9 cellular contexts compared by ENCODE assay signal in genomic region chr10:89369142-89370105, GRCh38. TPM values are rescaled to one million over a fixed set of nuclear protein-coding genes. Genes with fewer than 3 reads are reported as not detected.
DNase-seq lines count a peak whose midpoint lies in the region; ATAC-seq and TF ChIP-seq lines count a peak whose summit lies in the region.
"Had no signal": no experiment of that assay in that cellular context is flagged by ENCODE, and none has a peak within 500 bp of the region (broad histone marks: within the 10 kb centered on the region; RNA-seq: fewer than 3 reads in every experiment).

No MANE protein-coding gene starts in this region.

- H3K27ac Mint-ChIP-seq in activated CD8-positive, alpha-beta T cell treated with anti-CD3 and anti-CD28 coated beads, Interleukin-2, amount 10 ng/mL, durations not matched to agents 7 days and 5 days: no peak overlapping the region

- H3K4me3 ChIP-seq in BJ (ENCODE audit: low read depth, low read length): no peak overlapping the region
- no peak overlapping the region for H3K4me3 ChIP-seq in H7 (ENCODE audit: insufficient read depth, low read depth, low read length)

- peaks cover 13% of the 10 kb centered on the region for H3K27me3 Mint-ChIP-seq in activated CD8-positive, alpha-beta T cell treated with anti-CD3 and anti-CD28 coated beads, Interleukin-2, amount 10 ng/mL, durations not matched to agents 7 days and 5 days (ENCODE audit: low read depth)

- no peak for ATAC-seq in activated CD8-positive, alpha-beta T cell treated with anti-CD3 and anti-CD28 coated beads, Interleukin-2, amount 10 ng/mL, durations not matched to agents 7 days and 5 days
- ATAC-seq in HG02623 (IDR thresholded peaks at IDR 0.05; ENCODE audit: unreplicated experiment) (no peak), GM19452 (IDR thresholded peaks at IDR 0.05; ENCODE audit: unreplicated experiment) (no peak)

- POLR2A ChIA-PET in BJ (lab: Charles Lee): interaction anchor here (0.6 kb wide), 2 partner anchors 41 to 549 kb away, joined by 3 read pairs; no protein-coding TSS in a partner anchor
- POLR2A ChIA-PET in activated CD8-positive, alpha-beta T cell treated with anti-CD3 and anti-CD28 coated beads, Interleukin-2, amount 10 ng/mL, durations not matched to agents 7 days and 5 days (lab: Charles Lee): interaction anchor here (1.2 to 2.9 kb wide), 2 partner anchors 37 to 45 kb away, joined by 5 to 7 read pairs; partner anchors contain the start of gene IFIT5

- peak; percentile 58 for TF ChIP-seq CTCF in BJ (IDR thresholded peaks at IDR 0.05; ENCODE audit: insufficient read depth, low read depth, low read length)

- no peak overlapping the region for H3K4me3 Mint-ChIP-seq in activated CD8-positive, alpha-beta T cell treated with anti-CD3 and anti-CD28 coated beads, Interleukin-2, amount 10 ng/mL, durations not matched to agents 7 days and 5 days

- DNase-seq in BJ (ENCODE audit: low read depth) (no peak), H7 (peak; percentile 36), kidney glomerular epithelial cell (lab: John Stamatoyannopoulos, UW) (peak; percentile 18), SHP77 (lab: John Stamatoyannopoulos, UW) (no peak), NCI-H2029 treated with DMSO at 0.1 percent for 48 hours (lab: John Stamatoyannopoulos, UW) (no peak)
- DNase-seq in activated CD8-positive, alpha-beta T cell treated with anti-CD3 and anti-CD28 coated beads, Interleukin-2, amount 10 ng/mL, durations not matched to agents 7 days and 5 days: peak; percentile 42

- peaks cover 24% of the 10 kb centered on the region for H3K4me1 Mint-ChIP-seq in activated CD8-positive, alpha-beta T cell treated with anti-CD3 and anti-CD28 coated beads, Interleukin-2, amount 10 ng/mL, durations not matched to agents 7 days and 5 days (ENCODE audit: low read depth)

- H3K27me3 ChIP-seq in BJ (ENCODE audit: control insufficient read depth, insufficient read depth, low read length) (no peaks in the 10 kb centered on the region), H7 (ENCODE audit: control insufficient read depth, insufficient read depth, low read length) (no peaks in the 10 kb centered on the region)

- H3K9me3 Mint-ChIP-seq in activated CD8-positive, alpha-beta T cell treated with anti-CD3 and anti-CD28 coated beads, Interleukin-2, amount 10 ng/mL, durations not matched to agents 7 days and 5 days (ENCODE audit: insufficient read depth): no peaks in the 10 kb centered on the region

- CTCF ChIA-PET in BJ (lab: Yijun Ruan, JAX): interaction anchor here (0.6 to 3.4 kb wide), 39 partner anchors 8 to 382 kb away, joined by 3 to 30 read pairs (median 4); partner anchors contain the start of genes IFIT1, IFIT1B, IFIT3 and IFIT5
- CTCF ChIA-PET in activated CD8-positive, alpha-beta T cell treated with anti-CD3 and anti-CD28 coated beads, Interleukin-2, amount 10 ng/mL, durations not matched to agents 7 days and 5 days (lab: Charles Lee): interaction anchor here (0.6 to 3.8 kb wide), 35 partner anchors 9 to 274 kb away, joined by 3 to 26 read pairs (median 5); partner anchors contain the start of genes IFIT1, IFIT1B, IFIT2 and IFIT3

- no peaks in the 10 kb centered on the region for H3K36me3 Mint-ChIP-seq in activated CD8-positive, alpha-beta T cell treated with anti-CD3 and anti-CD28 coated beads, Interleukin-2, amount 10 ng/mL, durations not matched to agents 7 days and 5 days (ENCODE audit: low read depth)

- H3K36me3 ChIP-seq in BJ (ENCODE audit: control insufficient read depth, insufficient read depth, low read length) (no peaks in the 10 kb centered on the region), H7 (replicated peaks; ENCODE audit: control insufficient read depth, insufficient read depth, low read length) (no peaks in the 10 kb centered on the region)

RNA-seq across cellular contexts. Expression of gene IFIT1B, which starts 8.4 kb away (rescaled TPM):
- polyA plus RNA-seq in BJ (2011; rRNA removed): not detected in 2 replicates
- not detected in 2 replicates for polyA minus RNA-seq in BJ (2011; rRNA and poly(A)+ RNA removed)
- total RNA-seq in H7 (2014; rRNA removed; shearing (Covaris generic)): not detected in 2 replicates
- total RNA-seq in activated CD8-positive, alpha-beta T cell treated with anti-CD3 and anti-CD28 coated beads, Interleukin-2, amount 10 ng/mL, durations not matched to agents 7 days and 5 days: not detected
- total RNA-seq: NCI-H460 had no signal

RNA-seq across cellular contexts. Expression of gene IFIT1, which starts 23.0 kb away (rescaled TPM):
- 25.1 and 44.9 TPM in 2 replicates for polyA plus RNA-seq in BJ (2011; rRNA removed)
- 6.6 and 8.2 TPM in 2 replicates for polyA minus RNA-seq in BJ (2011; rRNA and poly(A)+ RNA removed)
- total RNA-seq in H7 (2014; rRNA removed; shearing (Covaris generic)): 3.7 and 4.0 TPM in 2 replicates
- total RNA-seq in activated CD8-positive, alpha-beta T cell treated with anti-CD3 and anti-CD28 coated beads, Interleukin-2, amount 10 ng/mL, durations not matched to agents 7 days and 5 days: 10 to 100 TPM; 29.8 to 31.8 TPM

RNA-seq across cellular contexts. Expression of gene IFIT3, which starts 41.6 kb away (rescaled TPM):
- polyA plus RNA-seq in BJ (2011; rRNA removed): 18.7 and 25.8 TPM in 2 replicates
- 5.5 and 5.8 TPM in 2 replicates for polyA minus RNA-seq in BJ (2011; rRNA and poly(A)+ RNA removed)
- total RNA-seq in H7 (2014; rRNA removed; shearing (Covaris generic)): 0.22 and 0.45 TPM in 2 replicates
- 10 to 100 TPM; 42.8 to 43.7 TPM for total RNA-seq in activated CD8-positive, alpha-beta T cell treated with anti-CD3 and anti-CD28 coated beads, Interleukin-2, amount 10 ng/mL, durations not matched to agents 7 days and 5 days

RNA-seq across cellular contexts. Expression of gene IFIT5, which starts 44.9 kb away (rescaled TPM):
- polyA plus RNA-seq in BJ (2011; rRNA removed): 6.5 and 13.9 TPM in 2 replicates
- polyA minus RNA-seq in BJ (2011; rRNA and poly(A)+ RNA removed): 5.6 and 6.6 TPM in 2 replicates
- 1.7 and 2.3 TPM in 2 replicates for total RNA-seq in H7 (2014; rRNA removed; shearing (Covaris generic))
- 10 to 100 TPM; 22.5 to 22.7 TPM for total RNA-seq in activated CD8-positive, alpha-beta T cell treated with anti-CD3 and anti-CD28 coated beads, Interleukin-2, amount 10 ng/mL, durations not matched to agents 7 days and 5 days

Comparison
In these comparisons a context has a peak if more than half of its experiments do, and no peak if none do; other contexts are left out.
1. DNase-seq: peak in H7 (single experiment), activated CD8-positive, alpha-beta T cell treated with anti-CD3 and anti-CD28 coated beads, Interleukin-2, amount 10 ng/mL, durations not matched to agents 7 days and 5 days (single experiment) and kidney glomerular epithelial cell (single experiment); none in BJ (single experiment), SHP77 (0 of 2) and NCI-H2029 treated with DMSO at 0.1 percent for 48 hours (single experiment).
2. RNA of gene IFIT3, which starts 41.6 kb away (total RNA-seq): 42.8 to 43.7 TPM in activated CD8-positive, alpha-beta T cell treated with anti-CD3 and anti-CD28 coated beads, Interleukin-2, amount 10 ng/mL, durations not matched to agents 7 days and 5 days; 0.22 to 0.45 TPM in H7; every median in the first group is over 10 times any median in the second.